In genomic region chr22:18970180-18970947, GRCh38 we compare ENCODE assay signal across 1 cellular context.
TF ChIP-seq lines count a peak whose summit lies in the region.

No MANE protein-coding gene starts in this region.

TF ChIP-seq in IMR-90, 13 proteins besides CTCF, POLR2A, EP300 and RAD21:
- TF ChIP-seq CHD1 (IDR thresholded peaks at IDR 0.05; ENCODE audit: low read depth, low read length) (no peak), MXI1 (IDR thresholded peaks at IDR 0.05; ENCODE audit: borderline replicate concordance, low read depth, low read length) (no peak), FOS (IDR thresholded peaks at IDR 0.05; ENCODE audit: low read depth, low read length) (no peak), MAFK (IDR thresholded peaks at IDR 0.05; ENCODE audit: low read depth, low read length) (no peak), NFE2L2 (IDR thresholded peaks at IDR 0.05; ENCODE audit: low read depth, low read length) (no peak), ELK1 (IDR thresholded peaks at IDR 0.05; ENCODE audit: borderline replicate concordance, low read depth, low read length) (no peak), MAZ (IDR thresholded peaks at IDR 0.05; ENCODE audit: borderline replicate concordance, low read depth, low read length) (no peak), RCOR1 (IDR thresholded peaks at IDR 0.05; ENCODE audit: insufficient replicate concordance, low read length) (no peak), RFX5 (IDR thresholded peaks at IDR 0.05; ENCODE audit: low read depth, low read length) (no peak), BHLHE40 (IDR thresholded peaks at IDR 0.05; ENCODE audit: low read depth, low read length) (no peak), CEBPB (IDR thresholded peaks at IDR 0.05; ENCODE audit: low read depth, low read length) (no peak), USF2 (IDR thresholded peaks at IDR 0.05; ENCODE audit: low read depth, low read length) (no peak), SMC3 (IDR thresholded peaks at IDR 0.05; ENCODE audit: low read depth, low read length) (no peak)
